ENCODE assay signal across 8 cellular contexts in the genomic region with DNA sequence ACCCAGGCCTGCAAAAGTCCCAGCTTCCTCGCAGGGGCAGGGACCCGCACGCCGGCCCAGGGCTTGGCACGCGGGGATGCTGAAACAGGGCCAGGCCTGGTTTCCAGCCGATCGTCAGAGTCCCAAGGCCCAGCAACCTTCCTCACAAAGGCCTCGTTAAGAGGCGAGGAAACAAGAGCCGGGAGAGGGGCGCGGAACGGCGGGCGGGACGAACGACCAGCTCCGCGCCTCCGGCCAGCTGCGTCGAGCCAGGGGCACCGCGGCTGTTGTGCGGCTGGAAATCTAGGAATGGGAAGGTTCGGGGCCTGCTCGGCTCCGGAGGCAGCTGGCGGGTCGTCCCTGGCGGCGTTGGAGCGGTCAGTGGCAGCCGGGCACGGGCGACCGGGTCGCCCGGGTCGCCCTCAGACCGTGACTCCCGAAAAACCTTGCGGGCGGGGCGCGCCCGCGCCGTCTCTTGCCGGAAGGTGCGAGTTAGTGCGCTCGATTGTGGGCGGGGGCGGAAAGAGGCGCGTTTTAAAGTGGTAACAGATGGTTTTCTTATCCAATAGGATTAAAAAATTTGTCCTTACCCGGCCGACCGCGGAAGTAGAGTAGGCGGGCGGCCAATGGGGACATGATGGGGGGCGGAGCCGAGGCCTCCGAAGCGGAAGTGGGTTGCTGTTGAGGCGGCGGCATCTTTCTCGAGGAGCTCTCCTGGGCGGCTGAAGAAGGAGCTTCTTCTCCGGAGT. TPM values are rescaled to one million over a fixed set of nuclear protein-coding genes. Genes with fewer than 3 reads are reported as not detected.
DNase-seq lines count a peak whose midpoint lies in the region; ATAC-seq and TF ChIP-seq lines count a peak whose summit lies in the region.

A gene with protein sequence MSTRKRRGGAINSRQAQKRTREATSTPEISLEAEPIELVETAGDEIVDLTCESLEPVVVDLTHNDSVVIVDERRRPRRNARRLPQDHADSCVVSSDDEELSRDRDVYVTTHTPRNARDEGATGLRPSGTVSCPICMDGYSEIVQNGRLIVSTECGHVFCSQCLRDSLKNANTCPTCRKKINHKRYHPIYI (plus strand): TSS at position 643 of the 728 bp plus-strand sequence. CDS start 21,388 bp downstream, outside the sequence.

- TF ChIP-seq CTCF in GM13976 (IDR thresholded peaks at IDR 0.05; ENCODE audit: borderline replicate concordance, control extremely low read depth, extremely low read depth, insufficient read depth, missing control alignments) (no peak), progenitor cell of endocrine pancreas (IDR thresholded peaks at IDR 0.05; ENCODE audit: unreplicated experiment) (no peak)

- ATAC-seq in HG02870 (IDR thresholded peaks at IDR 0.05; ENCODE audit: unreplicated experiment) (peak; percentile 79), left cardiac atrium (peak; percentile 97)

- H3K27ac Mint-ChIP-seq in progenitor cell of endocrine pancreas = peak within 1 kb of the TSS; percentile 99

- no peaks in the 10 kb centered on the region for H3K9me3 Mint-ChIP-seq in progenitor cell of endocrine pancreas (ENCODE audit: low read depth)

- DNase-seq in GM13976 (ENCODE audit: low spot score) = peak; percentile 99
- peak; percentile 96 for DNase-seq in NCI-H146 treated with DMSO at 0.1 percent for 48 hours (lab: John Stamatoyannopoulos, UW; ENCODE audit: unreplicated experiment)
- DNase-seq in amniotic epithelial cell (ENCODE audit: low read depth) = peak; percentile 94
- DNase-seq in left cardiac atrium = peak; percentile 97
- peak; percentile 81 for DNase-seq in progenitor cell of endocrine pancreas (ENCODE audit: low spot score, unreplicated experiment)
- peak; percentile 98 for DNase-seq in ureter (ENCODE audit: low spot score)

- in situ Hi-C loops in GM13976 (cut with MboI; ENCODE audit: low sequenced_read_pairs, unreplicated experiment) = no loop called here

- H3K27me3 Mint-ChIP-seq in progenitor cell of endocrine pancreas = peaks cover 7% of the 10 kb centered on the region

- H3K4me1 Mint-ChIP-seq in progenitor cell of endocrine pancreas (ENCODE audit: low read depth) = peaks cover 21% of the 10 kb centered on the region

- peaks cover 12% of the 10 kb centered on the region for H3K36me3 Mint-ChIP-seq in progenitor cell of endocrine pancreas (ENCODE audit: insufficient read depth)

- peak within 1 kb of the TSS; percentile 95 for H3K4me3 Mint-ChIP-seq in progenitor cell of endocrine pancreas (ENCODE audit: low read depth)

- intact Hi-C loops in T-helper 1 cell treated with Interleukin-12 subunit alpha and Interleukin-12 subunit beta and Interleukin-4 antibody, amounts not matched to agents 30 ng/mL and 1 ng/mL, for 36 hours (cut with micrococcal nuclease) = loop anchor here (1.0 to 10.0 kb wide), 18 partner anchors 17 to 756 kb away; partner anchors contain the start of genes ADD1, CFAP99, FAM193A and GRK4
- intact Hi-C loops in left cardiac atrium (cut with DNase I) = loop anchor here in 1 of 2 donors (10.0 kb wide), 1 partner anchor 66 kb away; the partner anchor contains the start of gene FAM193A

RNA-seq across cellular contexts. Expression of the gene that starts here (rescaled TPM):
- 98.8 and 102 TPM in 2 replicates for total RNA-seq in T-helper 1 cell treated with Interleukin-12 subunit alpha and Interleukin-12 subunit beta and Interleukin-4 antibody, amounts not matched to agents 30 ng/mL and 1 ng/mL, for 36 hours
- 10 to 100 TPM; 22.5 to 37.0 TPM for total RNA-seq in left cardiac atrium
- total RNA-seq in progenitor cell of endocrine pancreas = 44.2 and 49.5 TPM in 2 replicates
- 76.9 TPM for total RNA-seq in ureter

Comparison
In these comparisons a context has a peak if more than half of its experiments do, and no peak if none do; other contexts are left out.
1. Peak in every context shown above with its lines: DNase-seq and ATAC-seq.